In genomic region chr2:30629866-30630265, GRCh38 we compare ENCODE assay signal across 17 cellular contexts.
A peak's percentile ranks its signal among the peaks of the same experiment; 100 is the strongest.
DNase-seq lines count a peak whose midpoint lies in the region; ATAC-seq and TF ChIP-seq lines count a peak whose summit lies in the region.
"Had no signal": no experiment of that assay in that cellular context is flagged by ENCODE, and none has a peak within 500 bp of the region (broad histone marks: within the 10 kb centered on the region; RNA-seq: fewer than 3 reads in every experiment).

No MANE protein-coding gene starts in this region.

- no peaks in the 10 kb centered on the region for H3K27me3 ChIP-seq in MG63
- no peaks in the 10 kb centered on the region for H3K27me3 ChIP-seq in mesenchymal stem cell (ENCODE audit: control insufficient read depth in 1 of 2, insufficient read depth in 1 of 2, low read length in 2 of 2)
- H3K27me3 ChIP-seq: ascending aorta, right atrium auricular region, upper lobe of right lung had no signal

- H4K91ac ChIP-seq in mesenchymal stem cell (ENCODE audit: low read length): no peak overlapping the region

- H2BK12ac ChIP-seq in mesenchymal stem cell (ENCODE audit: low read length in 2 of 2): no peak overlapping the region

- no peak overlapping the region for H3K14ac ChIP-seq in mesenchymal stem cell (ENCODE audit: low read length in 2 of 2)

- H2AFZ ChIP-seq in mesenchymal stem cell (ENCODE audit: low read depth, low read length): no peak overlapping the region

- H3K9me3 ChIP-seq in MG63 (0 out of 2 replicates have a peak, but pooled peaks cover 2% of the 10 kb centered on the region), mesenchymal stem cell (ENCODE audit: control insufficient read depth, low read length) (no peaks in the 10 kb centered on the region)
- H3K9me3 ChIP-seq: ascending aorta, right atrium auricular region, upper lobe of right lung had no signal

- no peak overlapping the region for H4K8ac ChIP-seq in mesenchymal stem cell (ENCODE audit: low read length)

- H3K4me3 ChIP-seq in MG63 (no peak overlapping the region), epithelial cell of esophagus (ENCODE audit: low read length) (no peak overlapping the region), mesenchymal stem cell (ENCODE audit: insufficient read depth in 1 of 2, low read depth in 1 of 2, low read length in 2 of 2) (no peak overlapping the region)
- H3K4me3 ChIP-seq: ascending aorta, right atrium auricular region, upper lobe of right lung had no signal

- peaks cover 6% of the 10 kb centered on the region for H3K36me3 Mint-ChIP-seq in activated CD8-positive, alpha-beta T cell treated with anti-CD3 and anti-CD28 coated beads, Interleukin-2, amount 10 ng/mL, durations not matched to agents 7 days and 5 days (ENCODE audit: low read depth)

- no peaks in the 10 kb centered on the region for H3K4me1 ChIP-seq in mesenchymal stem cell (ENCODE audit: control insufficient read depth, insufficient read depth, low read depth, low read length)
- H3K4me1 ChIP-seq: ascending aorta, right atrium auricular region, upper lobe of right lung had no signal

- H3K4me2 ChIP-seq in mesenchymal stem cell (ENCODE audit: low read length, poor library complexity, severe bottlenecking): no peak overlapping the region
- H3K4me2 ChIP-seq: KMS-11 had no signal

- H3K9ac ChIP-seq in mesenchymal stem cell (ENCODE audit: low read length): no peak overlapping the region
- H3K9ac ChIP-seq: KMS-11 had no signal

- H3K23ac ChIP-seq in mesenchymal stem cell (ENCODE audit: low read length in 2 of 2): no peak overlapping the region

- 46% methylated on average over 4 of the region's 6 CpGs for WGBS in mesenchymal stem cell

- ATAC-seq in HG03442 (IDR thresholded peaks at IDR 0.05; ENCODE audit: unreplicated experiment): no peak
- ATAC-seq in activated CD8-positive, alpha-beta T cell treated with anti-CD3 and anti-CD28 coated beads, Interleukin-2, amount 10 ng/mL, durations not matched to agents 7 days and 5 days: no peak
- ATAC-seq: left colon; stimulated activated naive CD8-positive, alpha-beta T cell treated with anti-CD3 and anti-CD28 coated beads, Interleukin-15, amount 100 ng/mL, for 72 hours; upper lobe of right lung had no signal

- no peak overlapping the region for H3K4me3 Mint-ChIP-seq in activated CD8-positive, alpha-beta T cell treated with anti-CD3 and anti-CD28 coated beads, Interleukin-2, amount 10 ng/mL, durations not matched to agents 7 days and 5 days
- H3K4me3 Mint-ChIP-seq: stimulated activated naive CD8-positive, alpha-beta T cell treated with anti-CD3 and anti-CD28 coated beads, Interleukin-15, amount 100 ng/mL, for 72 hours had no signal

- no peaks in the 10 kb centered on the region for H3K27me3 Mint-ChIP-seq in activated CD8-positive, alpha-beta T cell treated with anti-CD3 and anti-CD28 coated beads, Interleukin-2, amount 10 ng/mL, durations not matched to agents 7 days and 5 days (ENCODE audit: low read depth)
- H3K27me3 Mint-ChIP-seq: stimulated activated naive CD8-positive, alpha-beta T cell treated with anti-CD3 and anti-CD28 coated beads, Interleukin-15, amount 100 ng/mL, for 72 hours had no signal

- no peak overlapping the region for H3K4ac ChIP-seq in mesenchymal stem cell (ENCODE audit: low read depth in 1 of 2, low read length in 2 of 2)

- CTCF ChIA-PET in activated CD8-positive, alpha-beta T cell treated with anti-CD3 and anti-CD28 coated beads, Interleukin-2, amount 10 ng/mL, durations not matched to agents 7 days and 5 days (lab: Charles Lee): interaction anchor here (1.3 kb wide), 1 partner anchor 421 kb away, joined by 3 read pairs; no protein-coding TSS in a partner anchor

- no peak overlapping the region for H3K18ac ChIP-seq in mesenchymal stem cell (ENCODE audit: low read depth in 1 of 2, low read length in 2 of 2)

- POLR2A ChIA-PET in activated CD8-positive, alpha-beta T cell treated with anti-CD3 and anti-CD28 coated beads, Interleukin-2, amount 10 ng/mL, durations not matched to agents 7 days and 5 days (lab: Charles Lee): no interaction called here

- no peak overlapping the region for H2BK5ac ChIP-seq in mesenchymal stem cell (ENCODE audit: low read depth, low read length, poor library complexity, severe bottlenecking)

- no peaks in the 10 kb centered on the region for H3K79me1 ChIP-seq in mesenchymal stem cell (replicated peaks; ENCODE audit: low read length, poor library complexity, severe bottlenecking)

- peaks cover 11% of the 10 kb centered on the region for H3K4me1 Mint-ChIP-seq in activated CD8-positive, alpha-beta T cell treated with anti-CD3 and anti-CD28 coated beads, Interleukin-2, amount 10 ng/mL, durations not matched to agents 7 days and 5 days (ENCODE audit: low read depth)

- H3K9me3 Mint-ChIP-seq in activated CD8-positive, alpha-beta T cell treated with anti-CD3 and anti-CD28 coated beads, Interleukin-2, amount 10 ng/mL, durations not matched to agents 7 days and 5 days (ENCODE audit: insufficient read depth): no peaks in the 10 kb centered on the region
- H3K9me3 Mint-ChIP-seq: stimulated activated naive CD8-positive, alpha-beta T cell treated with anti-CD3 and anti-CD28 coated beads, Interleukin-15, amount 100 ng/mL, for 72 hours had no signal

- H3K36me3 ChIP-seq in MG63 (no peaks in the 10 kb centered on the region), mesenchymal stem cell (ENCODE audit: control insufficient read depth in 1 of 2, insufficient read depth in 2 of 2, low read depth in 1 of 2, low read length in 2 of 2) (no peaks in the 10 kb centered on the region)
- H3K36me3 ChIP-seq: ascending aorta, right atrium auricular region, upper lobe of right lung had no signal

- no peak overlapping the region for H3K27ac ChIP-seq in mesenchymal stem cell (ENCODE audit: low read length, poor library complexity, severe bottlenecking)
- H3K27ac ChIP-seq: ascending aorta, KMS-11, right atrium auricular region, RWPE1, upper lobe of right lung had no signal

- no peak overlapping the region for H3K27ac Mint-ChIP-seq in activated CD8-positive, alpha-beta T cell treated with anti-CD3 and anti-CD28 coated beads, Interleukin-2, amount 10 ng/mL, durations not matched to agents 7 days and 5 days
- H3K27ac Mint-ChIP-seq: stimulated activated naive CD8-positive, alpha-beta T cell treated with anti-CD3 and anti-CD28 coated beads, Interleukin-15, amount 100 ng/mL, for 72 hours had no signal

- no peak for TF ChIP-seq CTCF in epithelial cell of esophagus (IDR thresholded peaks at IDR 0.05; ENCODE audit: insufficient read depth, low read depth, low read length, missing control alignments)

- no peak overlapping the region for H2BK120ac ChIP-seq in mesenchymal stem cell (ENCODE audit: low read depth, low read length)

- H2BK15ac ChIP-seq in mesenchymal stem cell (ENCODE audit: low read depth, poor library complexity, severe bottlenecking): no peak overlapping the region

- DNase-seq in Daoy (ENCODE audit: low read depth) (peak; percentile 15), MG63 (peak; percentile 7), epithelial cell of esophagus (ENCODE audit: low read depth) (peak; percentile 38), mesenchymal stem cell (peak; percentile 69), NCI-H1105 treated with DMSO at 0.1 percent for 48 hours (lab: John Stamatoyannopoulos, UW) (no peak), NCI-H1930 (lab: John Stamatoyannopoulos, UW) (no peak)
- DNase-seq in activated CD8-positive, alpha-beta T cell treated with anti-CD3 and anti-CD28 coated beads, Interleukin-2, amount 10 ng/mL, durations not matched to agents 7 days and 5 days: no peak
- DNase-seq: activated CD4-positive, alpha-beta T cell treated with anti-CD3 and anti-CD28 coated beads for 48 hours; DND-41; left colon; stimulated activated naive CD8-positive, alpha-beta T cell treated with anti-CD3 and anti-CD28 coated beads, Interleukin-15, amount 100 ng/mL, for 72 hours; upper lobe of right lung had no signal

- no peak overlapping the region for H2AK5ac ChIP-seq in mesenchymal stem cell (ENCODE audit: low read length, severe bottlenecking)

Comparison
In these comparisons a context has a peak if more than half of its experiments do, and no peak if none do; other contexts are left out.
1. DNase-seq: peak in Daoy (single experiment), MG63 (single experiment), epithelial cell of esophagus (single experiment) and mesenchymal stem cell (single experiment); none in NCI-H1105 treated with DMSO at 0.1 percent for 48 hours (single experiment), NCI-H1930 (0 of 2) and activated CD8-positive, alpha-beta T cell treated with anti-CD3 and anti-CD28 coated beads, Interleukin-2, amount 10 ng/mL, durations not matched to agents 7 days and 5 days (single experiment).